Comparison of ENCODE assay signal across 9 cellular contexts in genomic region chrX:50691820-50692219, GRCh38.
DNase-seq lines count a peak whose midpoint lies in the region; ATAC-seq and TF ChIP-seq lines count a peak whose summit lies in the region.
"Had no signal": no experiment of that assay in that cellular context is flagged by ENCODE, and none has a peak within 500 bp of the region (broad histone marks: within the 10 kb centered on the region; RNA-seq: fewer than 3 reads in every experiment).

No MANE protein-coding gene starts in this region.

- H3K9me3 ChIP-seq in CD8-positive, alpha-beta T cell (ENCODE audit: low read length) = no peaks in the 10 kb centered on the region
- H3K9me3 ChIP-seq in adipocyte (ENCODE audit: control insufficient read depth, low read length) = no peaks in the 10 kb centered on the region
- H3K9me3 ChIP-seq in iPS DF 6.9 (ENCODE audit: control insufficient read depth, insufficient read depth, low read length) = no peaks in the 10 kb centered on the region
- no peaks in the 10 kb centered on the region for H3K9me3 ChIP-seq in stomach

- ATAC-seq in CD8-positive, alpha-beta T cell = peak; percentile 36
- ATAC-seq in GM18502 (IDR thresholded peaks at IDR 0.05; ENCODE audit: poor library complexity, unreplicated experiment) (peak; percentile 98), HG02852 (IDR thresholded peaks at IDR 0.05; ENCODE audit: unreplicated experiment) (peak; percentile 87)

- H3K27me3 ChIP-seq in CD8-positive, alpha-beta T cell (ENCODE audit: insufficient read depth, low read length) = no peaks in the 10 kb centered on the region
- H3K27me3 ChIP-seq in adipocyte (replicated peaks; ENCODE audit: control insufficient read depth, insufficient read depth, low read length) (peaks cover 26% of the 10 kb centered on the region), iPS DF 6.9 (ENCODE audit: control insufficient read depth, insufficient read depth, low read length) (no peaks in the 10 kb centered on the region), stomach (peaks cover 0 to 7% (median 0%) of the 10 kb centered on the region in 3 donors)

- CTCF ChIA-PET in CD8-positive, alpha-beta T cell (lab: Charles Lee) = interaction anchor here (0.6 to 1.4 kb wide), 4 partner anchors 8 to 772 kb away, joined by 3 to 6 read pairs (median 4); no protein-coding TSS in a partner anchor

- TF ChIP-seq POLR2A in stomach (IDR thresholded peaks at IDR 0.05) = no peak

- no peaks in the 10 kb centered on the region for H3K36me3 ChIP-seq in CD8-positive, alpha-beta T cell (ENCODE audit: insufficient read depth, low read length)
- H3K36me3 ChIP-seq in adipocyte (ENCODE audit: control insufficient read depth, insufficient read depth, low read length, severe bottlenecking) = no peaks in the 10 kb centered on the region
- H3K36me3 ChIP-seq in iPS DF 6.9 (ENCODE audit: control insufficient read depth, insufficient read depth, low read length) = no peaks in the 10 kb centered on the region
- no peaks in the 10 kb centered on the region for H3K36me3 ChIP-seq in stomach

- no peaks in the 10 kb centered on the region for H3K9me3 Mint-ChIP-seq in CD8-positive, alpha-beta T cell

- POLR2A ChIA-PET in CD8-positive, alpha-beta T cell (lab: Charles Lee) = no interaction called here

- intact Hi-C loops in CD8-positive, alpha-beta T cell (cut with DNase I, micrococcal nuclease) = loop anchor here (2.0 to 10.0 kb wide), 3 partner anchors 213 to 770 kb away; no protein-coding TSS in a partner anchor
- intact Hi-C loops in stomach (cut with DNase I; ENCODE audit: low total_unique reads) = no loop called here

- WGBS in iPS DF 6.9 (ENCODE audit: insufficient coverage, insufficient read length) = no CpG with 5 or more reads among the region's 5 CpGs
- WGBS in stomach, 5 donors = 16 to 25% (median 23%) methylated on average over 5 of the region's 5 CpGs

- no peak overlapping the region for H3K9ac ChIP-seq in adipocyte (ENCODE audit: low read length)

- H3K27ac ChIP-seq in CD8-positive, alpha-beta T cell (ENCODE audit: low read depth, low read length) = no peak overlapping the region
- H3K27ac ChIP-seq in iPS DF 6.9 (ENCODE audit: low read length) = no peak overlapping the region
- H3K27ac ChIP-seq in stomach = no peak overlapping the region
- H3K27ac ChIP-seq: skin epidermis had no signal

- peak; percentile 30 for TF ChIP-seq CTCF in CD8-positive, alpha-beta T cell (IDR thresholded peaks at IDR 0.05)
- peak in 5 of 7 experiments; percentile 29 to 67 (median 38) for TF ChIP-seq CTCF in stomach (IDR thresholded peaks at IDR 0.05)

- DNase-seq in CD8-positive, alpha-beta T cell = peak in 2 of 7 experiments; percentile 7 to 9
- DNase-seq in NCI-H2107 treated with DMSO at 0.1 percent for 48 hours (lab: John Stamatoyannopoulos, UW; ENCODE audit: unreplicated experiment) = peak; percentile 41
- DNase-seq in adipocyte (ENCODE audit: low read depth) = peak; percentile 75
- DNase-seq in iPS DF 6.9 (ENCODE audit: low read depth, low spot score) = peak; percentile 33
- DNase-seq in stomach = no peak
- no peak for DNase-seq in ecto neural progenitor cell (ENCODE audit: low spot score)

- no peaks in the 10 kb centered on the region for H3K36me3 Mint-ChIP-seq in CD8-positive, alpha-beta T cell

- peaks cover 11% of the 10 kb centered on the region for H3K27me3 Mint-ChIP-seq in CD8-positive, alpha-beta T cell (ENCODE audit: low read depth)

- H3K4me1 Mint-ChIP-seq in CD8-positive, alpha-beta T cell (ENCODE audit: low read depth) = no peaks in the 10 kb centered on the region

- H3K4me3 ChIP-seq in CD8-positive, alpha-beta T cell (ENCODE audit: low read depth, low read length) = no peak overlapping the region
- H3K4me3 ChIP-seq in adipocyte (ENCODE audit: low read length) = no peak overlapping the region
- H3K4me3 ChIP-seq in iPS DF 6.9 (ENCODE audit: low read length) = no peak overlapping the region
- no peak overlapping the region for H3K4me3 ChIP-seq in stomach
- H3K4me3 ChIP-seq: skin epidermis had no signal

- H3K4me3 Mint-ChIP-seq in CD8-positive, alpha-beta T cell = no peak overlapping the region

- TF ChIP-seq EP300 in stomach (IDR thresholded peaks at IDR 0.05) = no peak

- H3K4me1 ChIP-seq in CD8-positive, alpha-beta T cell (ENCODE audit: insufficient read depth, low read length) = no peaks in the 10 kb centered on the region
- no peaks in the 10 kb centered on the region for H3K4me1 ChIP-seq in adipocyte (ENCODE audit: control insufficient read depth, insufficient read depth, low read length)
- no peaks in the 10 kb centered on the region for H3K4me1 ChIP-seq in iPS DF 6.9 (ENCODE audit: control insufficient read depth, insufficient read depth, low read length)
- no peaks in the 10 kb centered on the region for H3K4me1 ChIP-seq in stomach

- H3K27ac Mint-ChIP-seq in CD8-positive, alpha-beta T cell = no peak overlapping the region

Comparison
In these comparisons a context has a peak if more than half of its experiments do, and no peak if none do; other contexts are left out.
1. ATAC-seq: peak in every context shown above with its lines; median percentile 98 in GM18502; 87 in HG02852; 36 in CD8-positive, alpha-beta T cell.
2. DNase-seq: peak in NCI-H2107 treated with DMSO at 0.1 percent for 48 hours (single experiment), adipocyte (single experiment) and iPS DF 6.9 (single experiment); none in stomach (single experiment) and ecto neural progenitor cell (single experiment).